In the genomic region with DNA sequence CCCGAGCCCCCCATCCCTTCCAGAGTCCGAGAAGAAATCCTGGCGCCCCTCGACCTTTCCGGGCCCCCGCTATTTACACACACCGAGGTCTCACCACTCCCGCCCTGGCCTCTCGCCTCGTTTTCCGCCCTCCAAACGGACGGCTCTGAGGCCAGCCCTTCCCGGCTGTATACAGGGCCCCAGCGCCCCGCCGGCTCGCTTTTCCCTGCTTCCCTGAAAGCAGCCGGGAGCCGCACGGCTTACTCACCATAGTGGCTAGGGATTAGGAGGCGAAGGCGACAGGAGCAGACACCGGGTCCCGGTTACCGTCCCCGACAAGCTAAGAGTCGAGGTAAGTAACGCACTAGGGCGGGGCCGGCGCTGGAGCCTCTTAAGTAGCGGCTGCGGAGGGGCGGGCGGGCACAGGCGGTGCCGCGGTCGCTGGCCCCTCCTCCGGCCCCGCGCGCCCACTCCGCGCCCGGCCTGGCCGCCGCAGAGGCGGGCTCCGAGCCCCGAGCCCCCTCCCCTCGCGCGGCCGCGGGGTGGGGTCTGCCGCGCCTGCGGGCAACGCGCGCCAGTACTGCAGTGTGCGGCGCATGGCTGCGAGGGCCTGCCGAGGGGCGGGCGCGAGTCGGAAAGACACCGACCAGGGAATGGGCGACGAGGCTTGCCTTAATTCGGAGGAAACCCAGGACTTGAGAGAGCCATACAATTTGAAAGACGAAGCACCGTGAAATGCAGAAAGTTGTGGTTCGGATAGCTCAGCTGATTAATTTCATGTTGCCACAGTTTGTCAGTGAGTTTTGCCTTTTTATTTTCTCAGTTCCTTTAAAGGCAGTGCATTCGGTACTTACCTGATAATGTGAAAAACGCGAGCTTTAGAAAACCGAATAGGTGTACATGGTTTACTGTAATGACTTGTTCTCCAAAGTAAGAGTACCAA, we compare ENCODE assay signal across 8 cellular contexts. TPM values are rescaled to one million over a fixed set of nuclear protein-coding genes. Genes with fewer than 3 reads are reported as not detected.
A peak's percentile ranks its signal among the peaks of the same experiment; 100 is the strongest.
DNase-seq lines count a peak whose midpoint lies in the region; TF ChIP-seq lines count a peak whose summit lies in the region.

A gene (minus strand): TSS at position 345 of the 922 bp plus-strand sequence. CDS start 95 bp downstream, at position 250.

- peak within 1 kb of the TSS; percentile 58 for H2AFZ ChIP-seq in neuron (ENCODE audit: low read depth, low read length)

- H3K4me1 ChIP-seq in HEK293 (ENCODE audit: control insufficient read depth, insufficient read depth, low read length) (peaks cover 11% of the 10 kb centered on the region), neuron (ENCODE audit: insufficient read depth, low read length) (peaks cover 22% of the 10 kb centered on the region), subcutaneous abdominal adipose tissue (ENCODE audit: control insufficient read depth in 5 of 5, insufficient read depth in 5 of 5, low read length in 5 of 5) (peaks cover 7 to 31% (median 23%) of the 10 kb centered on the region in 5 donors)

- H3K9me3 ChIP-seq in HEK293 (ENCODE audit: control insufficient read depth, insufficient read depth, low read depth, low read length), result no peaks in the 10 kb centered on the region
- H3K9me3 ChIP-seq in neuron (ENCODE audit: low read length), result no peaks in the 10 kb centered on the region
- no peaks in the 10 kb centered on the region for H3K9me3 ChIP-seq in subcutaneous abdominal adipose tissue (ENCODE audit: control insufficient read depth in 5 of 5, low read length in 5 of 5)

- POLR2A ChIA-PET in HEK293 (lab: Yijun Ruan, JAX), result interaction anchor here (0.6 to 5.1 kb wide), 59 partner anchors 8 to 449 kb away, joined by 3 to 134 read pairs (median 7); a partner anchor contains a TSS

- DNase-seq in GF-D8 (lab: John Stamatoyannopoulos, UW), result peak; percentile 82
- DNase-seq in MV-4-11 (lab: John Stamatoyannopoulos, UW), result peak; percentile 77
- DNase-seq in SK-N-DZ (ENCODE audit: low spot score), result peak; percentile 89
- peak; percentile 89 for DNase-seq in activated naive CD4-positive, alpha-beta T cell treated with Interleukin-2 at 50 U/mL for 16 hours
- DNase-seq in foreskin melanocyte, result peak; percentile 68

- H3K27ac ChIP-seq in HEK293 (ENCODE audit: extremely low read depth, low read depth, low read length), result peak within 1 kb of the TSS; percentile 99
- peak within 1 kb of the TSS; percentile 96 for H3K27ac ChIP-seq in subcutaneous abdominal adipose tissue (ENCODE audit: low read depth, low read length)

- H3K9ac ChIP-seq in subcutaneous abdominal adipose tissue (ENCODE audit: low read length in 5 of 5), result peak within 1 kb of the TSS; percentile 44 to 95 (median 93)

- CTCF ChIA-PET in HEK293 (lab: Yijun Ruan, JAX), result interaction anchor here (0.5 to 4.7 kb wide), 30 partner anchors 8 to 985 kb away, joined by 3 to 50 read pairs (median 4); a partner anchor contains a TSS

- H3K27me3 ChIP-seq in neuron (ENCODE audit: insufficient read depth, low read length) (no peaks in the 10 kb centered on the region), subcutaneous abdominal adipose tissue (ENCODE audit: control insufficient read depth in 5 of 5, insufficient read depth in 4 of 5, low read length in 5 of 5) (no peaks in the 10 kb centered on the region)

- TF ChIP-seq CTCF in HEK293 (tag by site-specific recombination; IDR thresholded peaks at IDR 0.05), result 0 out of 2 replicates have a peak, but pooled peaks have one; percentile 43

- H3K36me3 ChIP-seq in HEK293 (ENCODE audit: control insufficient read depth in 2 of 2, insufficient read depth in 1 of 2, low read length in 2 of 2) (peaks cover 0 to 40% of the 10 kb centered on the region in 2 experiments), neuron (ENCODE audit: insufficient read depth, low read length) (peaks cover 28% of the 10 kb centered on the region), subcutaneous abdominal adipose tissue (ENCODE audit: control insufficient read depth in 5 of 5, insufficient read depth in 5 of 5, low read length in 5 of 5) (peaks cover 9 to 29% (median 26%) of the 10 kb centered on the region in 5 donors)

- peak within 1 kb of the TSS; percentile 95 for H3K4me3 ChIP-seq in HEK293 (ENCODE audit: low read depth, low read length)
- peak within 1 kb of the TSS; percentile 76 for H3K4me3 ChIP-seq in neuron (ENCODE audit: low read length)
- H3K4me3 ChIP-seq in subcutaneous abdominal adipose tissue (ENCODE audit: low read depth in 1 of 5, low read length in 5 of 5), result peak within 1 kb of the TSS; percentile 94 to 99 (median 98)

TF ChIP-seq in HEK293, 187 proteins besides CTCF, POLR2A, EP300 and RAD21 (continues in another document):
- no peak for TF ChIP-seq ZNF221 (tag by site-specific recombination; IDR thresholded peaks at IDR 0.05; ENCODE audit: borderline replicate concordance)
- no peak for TF ChIP-seq ZNF155 (tag by site-specific recombination; IDR thresholded peaks at IDR 0.05)
- TF ChIP-seq, protein P1, sequence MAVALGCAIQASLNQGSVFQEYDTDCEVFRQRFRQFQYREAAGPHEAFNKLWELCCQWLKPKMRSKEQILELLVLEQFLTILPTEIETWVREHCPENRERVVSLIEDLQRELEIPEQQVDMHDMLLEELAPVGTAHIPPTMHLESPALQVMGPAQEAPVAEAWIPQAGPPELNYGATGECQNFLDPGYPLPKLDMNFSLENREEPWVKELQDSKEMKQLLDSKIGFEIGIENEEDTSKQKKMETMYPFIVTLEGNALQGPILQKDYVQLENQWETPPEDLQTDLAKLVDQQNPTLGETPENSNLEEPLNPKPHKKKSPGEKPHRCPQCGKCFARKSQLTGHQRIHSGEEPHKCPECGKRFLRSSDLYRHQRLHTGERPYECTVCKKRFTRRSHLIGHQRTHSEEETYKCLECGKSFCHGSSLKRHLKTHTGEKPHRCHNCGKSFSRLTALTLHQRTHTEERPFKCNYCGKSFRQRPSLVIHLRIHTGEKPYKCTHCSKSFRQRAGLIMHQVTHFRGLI (tag by site-specific recombination; IDR thresholded peaks at IDR 0.05), result 0 out of 2 replicates have a peak, but pooled peaks have one; percentile 17
- peak; percentile 56 for TF ChIP-seq ZNF121 (tag by site-specific recombination; IDR thresholded peaks at IDR 0.05)
- TF ChIP-seq ZNF548 (tag by site-specific recombination; IDR thresholded peaks at IDR 0.05), result peak; percentile 25; the same call in 1 of the 2 replicates
- TF ChIP-seq ZNF133 (tag by site-specific recombination; IDR thresholded peaks at IDR 0.05), result no peak
- peak; percentile 66; the same call in 1 of the 2 replicates for TF ChIP-seq KLF16 (tag by site-specific recombination; IDR thresholded peaks at IDR 0.05)
- TF ChIP-seq ZNF335 (tag by site-specific recombination; conservative IDR thresholded peaks at IDR 0.05), result peak; percentile 93
- TF ChIP-seq ZNF501 (tag by site-specific recombination; IDR thresholded peaks at IDR 0.05), result peak; percentile 94
- TF ChIP-seq ZNF529 (tag by site-specific recombination; IDR thresholded peaks at IDR 0.05; ENCODE audit: insufficient replicate concordance), result no peak
- no peak for TF ChIP-seq GLI2 (tag by site-specific recombination; IDR thresholded peaks at IDR 0.05; ENCODE audit: borderline replicate concordance, low read depth)
- TF ChIP-seq EGR2 (tag by site-specific recombination; IDR thresholded peaks at IDR 0.05; ENCODE audit: low read depth), result no peak
- no peak for TF ChIP-seq ZNF555 (tag by site-specific recombination; conservative IDR thresholded peaks at IDR 0.05)
- TF ChIP-seq HOXC10 (CRISPR knock-in tag; IDR thresholded peaks at IDR 0.05), result no peak
- TF ChIP-seq ZNF701 (tag by site-specific recombination; IDR thresholded peaks at IDR 0.05), result no peak
- TF ChIP-seq, protein P2, sequence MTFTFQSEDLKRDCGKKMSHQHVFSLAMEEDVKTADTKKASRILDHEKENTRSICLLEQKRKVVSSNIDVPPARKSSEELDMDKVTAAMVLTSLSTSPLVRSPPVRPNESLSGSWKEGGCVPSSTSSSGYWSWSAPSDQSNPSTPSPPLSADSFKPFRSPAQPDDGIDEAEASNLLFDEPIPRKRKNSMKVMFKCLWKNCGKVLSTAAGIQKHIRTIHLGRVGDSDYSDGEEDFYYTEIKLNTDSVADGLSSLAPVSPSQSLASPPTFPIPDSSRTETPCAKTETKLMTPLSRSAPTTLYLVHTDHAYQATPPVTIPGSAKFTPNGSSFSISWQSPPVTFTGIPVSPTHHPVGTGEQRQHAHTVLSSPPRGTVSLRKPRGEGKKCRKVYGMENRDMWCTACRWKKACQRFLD (tag by site-specific recombination; IDR thresholded peaks at IDR 0.05), result peak; percentile 67; the same call in 1 of the 2 replicates
- TF ChIP-seq ZFP69B (tag by site-specific recombination; IDR thresholded peaks at IDR 0.05), result no peak
- TF ChIP-seq ZNF530 (tag by site-specific recombination; IDR thresholded peaks at IDR 0.05; ENCODE audit: low read depth), result no peak
- no peak for TF ChIP-seq ZNF132 (tag by site-specific recombination; IDR thresholded peaks at IDR 0.05; ENCODE audit: borderline replicate concordance)
- no peak for TF ChIP-seq ZNF223 (tag by site-specific recombination; IDR thresholded peaks at IDR 0.05)
- TF ChIP-seq ZBTB17 (tag by site-specific recombination; IDR thresholded peaks at IDR 0.05), result no peak
- TF ChIP-seq, protein P3, sequence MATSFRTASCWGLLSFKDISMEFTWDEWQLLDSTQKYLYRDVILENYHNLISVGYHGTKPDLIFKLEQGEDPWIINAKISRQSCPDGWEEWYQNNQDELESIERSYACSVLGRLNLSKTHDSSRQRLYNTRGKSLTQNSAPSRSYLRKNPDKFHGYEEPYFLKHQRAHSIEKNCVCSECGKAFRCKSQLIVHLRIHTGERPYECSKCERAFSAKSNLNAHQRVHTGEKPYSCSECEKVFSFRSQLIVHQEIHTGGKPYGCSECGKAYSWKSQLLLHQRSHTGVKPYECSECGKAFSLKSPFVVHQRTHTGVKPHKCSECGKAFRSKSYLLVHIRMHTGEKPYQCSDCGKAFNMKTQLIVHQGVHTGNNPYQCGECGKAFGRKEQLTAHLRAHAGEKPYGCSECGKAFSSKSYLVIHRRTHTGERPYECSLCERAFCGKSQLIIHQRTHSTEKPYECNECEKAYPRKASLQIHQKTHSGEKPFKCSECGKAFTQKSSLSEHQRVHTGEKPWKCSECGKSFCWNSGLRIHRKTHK (tag by site-specific recombination; IDR thresholded peaks at IDR 0.05), result no peak

RNA-seq across cellular contexts. Expression of the gene that starts here (rescaled TPM):
- polyA plus RNA-seq in SK-N-DZ (2014; cell fraction: cytosol; rRNA removed), result 4,089 and 4,487 TPM in 2 replicates
- polyA plus RNA-seq in SK-N-DZ (2014; cell fraction: nucleus; rRNA removed), result 1,364 and 1,619 TPM in 2 replicates

Comparison
In these comparisons a context has a peak if more than half of its experiments do, and no peak if none do; other contexts are left out.
1. Peak in every context shown above with its lines: DNase-seq, H3K4me3 ChIP-seq and H3K27ac ChIP-seq.